In genomic region chr14:99725774-99726537, GRCh38 we compare ENCODE assay signal across 16 cellular contexts. TPM values are rescaled to one million over a fixed set of nuclear protein-coding genes. Genes with fewer than 3 reads are reported as not detected.
DNase-seq lines count a peak whose midpoint lies in the region; FAIRE-seq and TF ChIP-seq lines count a peak whose summit lies in the region.
"Had no signal": no experiment of that assay in that cellular context is flagged by ENCODE, and none has a peak within 500 bp of the region (broad histone marks: within the 10 kb centered on the region; RNA-seq: fewer than 3 reads in every experiment).

No MANE protein-coding gene starts in this region.

- no peak overlapping the region for H2BK120ac ChIP-seq in H1 (replicated peaks; ENCODE audit: low read depth, low read length)

- no peaks in the 10 kb centered on the region for H3K79me1 ChIP-seq in H1 (ENCODE audit: low read depth, low read length)

- intact Hi-C loops in posterior vena cava (cut with DNase I), result loop anchor here (5.0 kb wide), 1 partner anchor 161 kb away; no protein-coding TSS in a partner anchor

- no peak overlapping the region for H3K14ac ChIP-seq in H1 (ENCODE audit: insufficient read length)

- peak overlapping the region; percentile 65; the same call in 1 of the 2 replicates for H2AK5ac ChIP-seq in H1 (ENCODE audit: low read depth, low read length)

- no peak overlapping the region; the same call in 1 of the 2 replicates for H4K8ac ChIP-seq in H1 (ENCODE audit: extremely low read depth, insufficient read depth, low read length)

- WGBS in H1 (ENCODE audit: extremely low coverage in 1 of 2, insufficient coverage in 1 of 2, insufficient read length in 1 of 2, insufficient replicate concordance in 2 of 2, low coverage in 1 of 2, low lambda C conversion rate in 2 of 2, missing lambda C conversion rate in 1 of 2), 2 experiments, result 89% methylated on average over 17 of the region's 18 CpGs; no CpG with 5 or more reads in 1 of the 2 experiments

- no peak for TF ChIP-seq RAD21 in H1 (IDR thresholded peaks at IDR 0.05 in 1 of 2, conservative IDR thresholded peaks at IDR 0.05 in 1 of 2; ENCODE audit: low read depth in 2 of 2, low read length in 2 of 2)

- H2BK15ac ChIP-seq in H1 (ENCODE audit: low read length), result no peak overlapping the region

- peaks cover 0 to 1% of the 10 kb centered on the region in 2 experiments for H4K20me1 ChIP-seq in H1 (replicated peaks in 1 of 2; ENCODE audit: control insufficient read depth in 1 of 2, insufficient read depth in 2 of 2, low read length in 2 of 2)
- H4K20me1 ChIP-seq: BLaER1 had no signal

- no peak overlapping the region for H2AFZ ChIP-seq in H1 (ENCODE audit: low read length)

- FAIRE-seq in H1 (lab: Jason Lieb, UNC) (no peak), GM12891 (lab: Jason Lieb, UNC) (no peak)
- FAIRE-seq: islet of Langerhans had no signal

- H3K79me2 ChIP-seq in H1 (ENCODE audit: control insufficient read depth in 1 of 2, insufficient read depth in 2 of 2, low read length in 2 of 2), result no peaks in the 10 kb centered on the region

- no peak overlapping the region for H3K56ac ChIP-seq in H1 (replicated peaks; ENCODE audit: insufficient read length, low read depth, low read length)

- peaks cover 0 to 11% (median 6%) of the 10 kb centered on the region in 4 experiments; a peak in 5 of 7 replicates for H3K4me1 ChIP-seq in H1 (replicated peaks in 1 of 4; ENCODE audit: control insufficient read depth in 3 of 4, insufficient read depth in 4 of 4, low read length in 3 of 4)

- no peak overlapping the region for H4K91ac ChIP-seq in H1 (replicated peaks; ENCODE audit: insufficient read length, low read length)

- no peaks in the 10 kb centered on the region; the same call in 1 of the 2 replicates for H3K23me2 ChIP-seq in H1 (ENCODE audit: low read depth, low read length)

- H3K36me3 ChIP-seq in H1 (ENCODE audit: control insufficient read depth in 2 of 4, insufficient read depth in 4 of 4, low read length in 3 of 4), result no peaks in the 10 kb centered on the region
- H3K36me3 ChIP-seq: BLaER1 had no signal

- no peak for TF ChIP-seq CTCF in H1 (IDR thresholded peaks at IDR 0.05; ENCODE audit: control extremely low read depth in 1 of 3, insufficient read depth in 1 of 3, low read depth in 1 of 3, low read length in 3 of 3)

- POLR2A ChIA-PET in H1 (lab: Charles Lee; ENCODE audit: partially characterized antibody), result no interaction called here

- CTCF ChIA-PET in H1 (lab: Charles Lee; ENCODE audit: partially characterized antibody), result interaction anchor here (0.6 to 18.9 kb wide), 7 partner anchors 10 to 345 kb away, joined by 3 to 237 read pairs (median 3); no protein-coding TSS in a partner anchor

- no peak overlapping the region for H2BK20ac ChIP-seq in H1 (ENCODE audit: low read length)

- TF ChIP-seq POLR2A in H1 (IDR thresholded peaks at IDR 0.05; ENCODE audit: control extremely low read depth in 1 of 2, low read depth in 2 of 2, low read length in 2 of 2) (no peak), GM12891 (IDR thresholded peaks at IDR 0.05; ENCODE audit: low read depth, low read length) (no peak)

- H3K27ac ChIP-seq in H1 (ENCODE audit: low read depth, low read length), result no peak overlapping the region
- H3K27ac ChIP-seq: BLaER1 had no signal

- DNase-seq in Daoy (ENCODE audit: low read depth), result peak; percentile 2
- peak; percentile 33 for DNase-seq in KBM-7
- DNase-seq in H1 (ENCODE audit: low read depth in 1 of 2, low spot score in 2 of 2), result peak in 1 of 2 experiments; percentile 50
- peak; percentile 44 for DNase-seq in posterior vena cava (ENCODE audit: low spot score)
- no peak for DNase-seq in DMS 273 treated with DMSO at 0.1 percent for 48 hours (lab: John Stamatoyannopoulos, UW)
- no peak for DNase-seq in GM12891 (ENCODE audit: insufficient read length, low spot score)
- no peak for DNase-seq in NCI-H2029 (lab: John Stamatoyannopoulos, UW)
- DNase-seq: activated CD4-positive, CD25-positive, alpha-beta regulatory T cell; glutamatergic neuron; NCI-H2227 treated with DMSO at 0.1 percent for 48 hours; nucleus accumbens; Right ventricle myocardium superior; trophoblast cell had no signal

- no peak overlapping the region for H3K9ac ChIP-seq in H1 (replicated peaks in 1 of 4; ENCODE audit: extremely low read depth in 1 of 4, low read depth in 3 of 4, low read length in 3 of 4)
- H3K9ac ChIP-seq: BLaER1 had no signal

- H2BK5ac ChIP-seq in H1 (ENCODE audit: low read depth, low read length), result no peak overlapping the region

- no peak overlapping the region for H3K18ac ChIP-seq in H1 (ENCODE audit: extremely low read depth, low read length)

- H3K9me3 ChIP-seq in H1 (ENCODE audit: insufficient read depth in 2 of 2, low read depth in 1 of 2, low read length in 1 of 2), result no peaks in the 10 kb centered on the region
- H3K9me3 ChIP-seq: BLaER1 had no signal

- no peak overlapping the region for H3K4ac ChIP-seq in H1 (replicated peaks; ENCODE audit: insufficient read length, low read depth, low read length)

- no peak overlapping the region for H3K4me3 ChIP-seq in H1 (ENCODE audit: extremely low read depth in 1 of 4, insufficient read depth in 2 of 4, low read depth in 3 of 4, low read length in 4 of 4)
- H3K4me3 ChIP-seq: BLaER1, smooth muscle cell had no signal

- no peak overlapping the region for H2BK12ac ChIP-seq in H1 (ENCODE audit: low read depth, low read length)

- no peak overlapping the region for H3K23ac ChIP-seq in H1 (ENCODE audit: insufficient read length)

- in situ Hi-C loops in KBM-7 (cut with MboI; ENCODE audit: low pct_unique_long_range_greater_than_20kb, low sequenced_read_pairs), result no loop called here

- 0 out of 7 replicates have a peak, but pooled peaks cover 0 to 3% (median 0%) of the 10 kb centered on the region in 4 experiments for H3K27me3 ChIP-seq in H1 (replicated peaks in 1 of 4; ENCODE audit: control insufficient read depth in 3 of 4, extremely low read depth in 1 of 4, insufficient read depth in 3 of 4, low read length in 3 of 4)

- TF ChIP-seq EP300 in H1 (IDR thresholded peaks at IDR 0.05; ENCODE audit: borderline replicate concordance in 1 of 2, low read depth in 2 of 2, low read length in 2 of 2), result no peak

- no peak overlapping the region for H4K5ac ChIP-seq in H1 (ENCODE audit: insufficient read length, low read depth, low read length)

- H3K4me2 ChIP-seq in H1 (ENCODE audit: insufficient read depth in 1 of 2, low read depth in 2 of 2, low read length in 2 of 2), result no peak overlapping the region
- H3K4me2 ChIP-seq: BLaER1, smooth muscle cell had no signal

TF ChIP-seq in H1, 55 proteins besides CTCF, POLR2A, EP300 and RAD21:
- TF ChIP-seq JUND (IDR thresholded peaks at IDR 0.05; ENCODE audit: low read length) (no peak), HDAC2 (IDR thresholded peaks at IDR 0.05; ENCODE audit: borderline replicate concordance in 1 of 2, low read depth in 2 of 2, low read length in 2 of 2) (peak in 1 of 2 experiments; percentile 70; a peak in 1 of 4 replicates), KDM1A (IDR thresholded peaks at IDR 0.05; ENCODE audit: borderline replicate concordance, low read length) (peak; percentile 86)

TF ChIP-seq in GM12891, 5 proteins besides CTCF, POLR2A, EP300 and RAD21:
- TF ChIP-seq PAX5 (IDR thresholded peaks at IDR 0.05; ENCODE audit: insufficient read depth, low read length, severe bottlenecking) (no peak), SPI1 (IDR thresholded peaks at IDR 0.05; ENCODE audit: low read depth, low read length) (no peak), POU2F2 (IDR thresholded peaks at IDR 0.05; ENCODE audit: low read depth, low read length) (no peak), TAF1 (IDR thresholded peaks at IDR 0.05; ENCODE audit: low read depth, low read length) (no peak), POLR2AphosphoS5 (IDR thresholded peaks at IDR 0.05; ENCODE audit: low read depth, low read length) (no peak)

RNA-seq across cellular contexts. Expression of gene CYP46A1, which starts 41.9 kb away (rescaled TPM):
- total RNA-seq in Daoy (2014; rRNA removed; shearing (Covaris generic)), result 0.06 and 0.15 TPM in 2 replicates
- total RNA-seq in H1 (2021; fragmentation: NEBNext Ultra II Directional; extraction: Animal tissue kit (Norgen Biotek cat#: 25700)), result 0.71 and 1.3 TPM in 2 replicates
- polyA plus RNA-seq in H1 (2011; rRNA removed), result 0.41 and 0.89 TPM in 2 replicates
- polyA plus RNA-seq in H1 (2011; cell fraction: cytosol; rRNA removed), result 0.88 TPM
- 4.4 TPM for polyA plus RNA-seq in H1 (2011; cell fraction: nucleus; rRNA removed)
- polyA plus RNA-seq in H1 (2012, experiment 1 of 2), result 0.60 to 1.6 TPM (median 0.87 TPM) in 4 replicates
- 0.45 TPM for polyA plus RNA-seq in H1 (2012, experiment 2 of 2)
- polyA plus RNA-seq in H1 (2013, experiment 1 of 2), result 0.63 TPM
- 0.57 TPM for polyA plus RNA-seq in H1 (2013, experiment 2 of 2)
- polyA minus RNA-seq in H1 (2011; rRNA and poly(A)+ RNA removed), result 0.63 and 0.91 TPM in 2 replicates
- not detected for polyA minus RNA-seq in H1 (2011; cell fraction: cytosol; rRNA and poly(A)+ RNA removed)
- polyA minus RNA-seq in H1 (2011; cell fraction: nucleus; rRNA and poly(A)+ RNA removed), result 1.9 TPM
- total RNA-seq in posterior vena cava, result 1 to 10 TPM; 1.3 TPM
- not detected for polyA plus RNA-seq in GM12891 (2012; ENCODE audit: low read depth, missing spikeins)

Comparison
In these comparisons a context has a peak if more than half of its experiments do, and no peak if none do; other contexts are left out.
1. DNase-seq: peak in Daoy (single experiment), KBM-7 (single experiment) and posterior vena cava (single experiment); none in DMS 273 treated with DMSO at 0.1 percent for 48 hours (single experiment), GM12891 (single experiment) and NCI-H2029 (single experiment).